1 cellular context compared by ENCODE assay signal in genomic region chr6:45835725-45836437, GRCh38.
TF ChIP-seq lines count a peak whose summit lies in the region.

No MANE protein-coding gene starts in this region.

TF ChIP-seq in HepG2, 621 proteins besides CTCF, POLR2A, EP300 and RAD21 (continued from another document):
- TF ChIP-seq, protein P1, sequence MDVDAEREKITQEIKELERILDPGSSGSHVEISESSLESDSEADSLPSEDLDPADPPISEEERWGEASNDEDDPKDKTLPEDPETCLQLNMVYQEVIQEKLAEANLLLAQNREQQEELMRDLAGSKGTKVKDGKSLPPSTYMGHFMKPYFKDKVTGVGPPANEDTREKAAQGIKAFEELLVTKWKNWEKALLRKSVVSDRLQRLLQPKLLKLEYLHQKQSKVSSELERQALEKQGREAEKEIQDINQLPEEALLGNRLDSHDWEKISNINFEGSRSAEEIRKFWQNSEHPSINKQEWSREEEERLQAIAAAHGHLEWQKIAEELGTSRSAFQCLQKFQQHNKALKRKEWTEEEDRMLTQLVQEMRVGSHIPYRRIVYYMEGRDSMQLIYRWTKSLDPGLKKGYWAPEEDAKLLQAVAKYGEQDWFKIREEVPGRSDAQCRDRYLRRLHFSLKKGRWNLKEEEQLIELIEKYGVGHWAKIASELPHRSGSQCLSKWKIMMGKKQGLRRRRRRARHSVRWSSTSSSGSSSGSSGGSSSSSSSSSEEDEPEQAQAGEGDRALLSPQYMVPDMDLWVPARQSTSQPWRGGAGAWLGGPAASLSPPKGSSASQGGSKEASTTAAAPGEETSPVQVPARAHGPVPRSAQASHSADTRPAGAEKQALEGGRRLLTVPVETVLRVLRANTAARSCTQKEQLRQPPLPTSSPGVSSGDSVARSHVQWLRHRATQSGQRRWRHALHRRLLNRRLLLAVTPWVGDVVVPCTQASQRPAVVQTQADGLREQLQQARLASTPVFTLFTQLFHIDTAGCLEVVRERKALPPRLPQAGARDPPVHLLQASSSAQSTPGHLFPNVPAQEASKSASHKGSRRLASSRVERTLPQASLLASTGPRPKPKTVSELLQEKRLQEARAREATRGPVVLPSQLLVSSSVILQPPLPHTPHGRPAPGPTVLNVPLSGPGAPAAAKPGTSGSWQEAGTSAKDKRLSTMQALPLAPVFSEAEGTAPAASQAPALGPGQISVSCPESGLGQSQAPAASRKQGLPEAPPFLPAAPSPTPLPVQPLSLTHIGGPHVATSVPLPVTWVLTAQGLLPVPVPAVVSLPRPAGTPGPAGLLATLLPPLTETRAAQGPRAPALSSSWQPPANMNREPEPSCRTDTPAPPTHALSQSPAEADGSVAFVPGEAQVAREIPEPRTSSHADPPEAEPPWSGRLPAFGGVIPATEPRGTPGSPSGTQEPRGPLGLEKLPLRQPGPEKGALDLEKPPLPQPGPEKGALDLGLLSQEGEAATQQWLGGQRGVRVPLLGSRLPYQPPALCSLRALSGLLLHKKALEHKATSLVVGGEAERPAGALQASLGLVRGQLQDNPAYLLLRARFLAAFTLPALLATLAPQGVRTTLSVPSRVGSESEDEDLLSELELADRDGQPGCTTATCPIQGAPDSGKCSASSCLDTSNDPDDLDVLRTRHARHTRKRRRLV (CRISPR knock-in tag; IDR thresholded peaks at IDR 0.05), result no peak
- TF ChIP-seq RORA (CRISPR knock-in tag; IDR thresholded peaks at IDR 0.05) (no peak), ZBTB1 (CRISPR knock-in tag; IDR thresholded peaks at IDR 0.05; ENCODE audit: borderline replicate concordance) (no peak), THAP11 (CRISPR knock-in tag; IDR thresholded peaks at IDR 0.05) (no peak), RFX5 (IDR thresholded peaks at IDR 0.05; ENCODE audit: low read depth, low read length) (no peak), ZEB1 (IDR thresholded peaks at IDR 0.05; ENCODE audit: insufficient replicate concordance, low read depth) (no peak), ZNF225 (CRISPR knock-in tag; IDR thresholded peaks at IDR 0.05) (no peak), REXO4 (CRISPR knock-in tag; IDR thresholded peaks at IDR 0.05; ENCODE audit: borderline replicate concordance) (no peak), ZNF280D (CRISPR knock-in tag; IDR thresholded peaks at IDR 0.05) (no peak), PHF20 (CRISPR knock-in tag; IDR thresholded peaks at IDR 0.05) (no peak), ZNF432 (CRISPR knock-in tag; IDR thresholded peaks at IDR 0.05; ENCODE audit: borderline replicate concordance) (no peak), NCOA1 (CRISPR knock-in tag; IDR thresholded peaks at IDR 0.05) (no peak), MEIS2 (CRISPR knock-in tag; IDR thresholded peaks at IDR 0.05) (no peak), PATZ1 (CRISPR knock-in tag; IDR thresholded peaks at IDR 0.05) (no peak), ZNF180 (CRISPR knock-in tag; IDR thresholded peaks at IDR 0.05; ENCODE audit: borderline replicate concordance, low read depth) (no peak), KAT2B (IDR thresholded peaks at IDR 0.05; ENCODE audit: borderline replicate concordance, low read depth, low read length) (no peak)
- TF ChIP-seq, protein P2, sequence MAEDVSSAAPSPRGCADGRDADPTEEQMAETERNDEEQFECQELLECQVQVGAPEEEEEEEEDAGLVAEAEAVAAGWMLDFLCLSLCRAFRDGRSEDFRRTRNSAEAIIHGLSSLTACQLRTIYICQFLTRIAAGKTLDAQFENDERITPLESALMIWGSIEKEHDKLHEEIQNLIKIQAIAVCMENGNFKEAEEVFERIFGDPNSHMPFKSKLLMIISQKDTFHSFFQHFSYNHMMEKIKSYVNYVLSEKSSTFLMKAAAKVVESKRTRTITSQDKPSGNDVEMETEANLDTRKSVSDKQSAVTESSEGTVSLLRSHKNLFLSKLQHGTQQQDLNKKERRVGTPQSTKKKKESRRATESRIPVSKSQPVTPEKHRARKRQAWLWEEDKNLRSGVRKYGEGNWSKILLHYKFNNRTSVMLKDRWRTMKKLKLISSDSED (CRISPR knock-in tag; IDR thresholded peaks at IDR 0.05), result no peak
